In the genomic region with DNA sequence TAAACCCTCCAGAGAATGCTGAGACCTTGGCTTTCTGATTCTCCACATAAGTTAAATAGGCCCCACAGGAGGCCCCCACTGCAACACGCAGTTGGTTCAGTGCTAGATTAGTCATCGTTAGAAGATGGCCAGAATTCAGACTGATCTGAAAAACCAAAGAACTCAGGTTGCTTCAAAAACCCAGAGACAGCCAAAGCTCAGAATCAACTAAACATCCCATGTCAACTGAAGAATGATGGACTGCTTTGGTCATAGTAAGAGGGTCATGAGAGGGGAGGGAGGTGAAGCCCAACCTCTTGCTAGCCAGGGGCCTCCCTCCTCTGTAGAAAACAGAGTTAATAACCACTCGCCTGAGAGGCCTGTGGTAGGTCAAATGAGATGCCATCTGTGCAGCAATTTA, we compare ENCODE assay signal across 1 cellular context.
TF ChIP-seq lines count a peak whose summit lies in the region.

No MANE protein-coding gene starts in this region.

TF ChIP-seq in SK-N-SH treated with all-trans-retinoic acid at 6 μM for 48 hours, 23 proteins besides CTCF, POLR2A, EP300 and RAD21 (continued from another document):
- TF ChIP-seq, protein P1, sequence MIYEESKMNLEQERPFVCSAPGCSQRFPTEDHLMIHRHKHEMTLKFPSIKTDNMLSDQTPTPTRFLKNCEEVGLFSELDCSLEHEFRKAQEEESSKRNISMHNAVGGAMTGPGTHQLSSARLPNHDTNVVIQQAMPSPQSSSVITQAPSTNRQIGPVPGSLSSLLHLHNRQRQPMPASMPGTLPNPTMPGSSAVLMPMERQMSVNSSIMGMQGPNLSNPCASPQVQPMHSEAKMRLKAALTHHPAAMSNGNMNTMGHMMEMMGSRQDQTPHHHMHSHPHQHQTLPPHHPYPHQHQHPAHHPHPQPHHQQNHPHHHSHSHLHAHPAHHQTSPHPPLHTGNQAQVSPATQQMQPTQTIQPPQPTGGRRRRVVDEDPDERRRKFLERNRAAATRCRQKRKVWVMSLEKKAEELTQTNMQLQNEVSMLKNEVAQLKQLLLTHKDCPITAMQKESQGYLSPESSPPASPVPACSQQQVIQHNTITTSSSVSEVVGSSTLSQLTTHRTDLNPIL (CRISPR knock-in tag; IDR thresholded peaks at IDR 0.05; ENCODE audit: low read depth): no peak
